Comparison of ENCODE assay signal across 1 cellular context in the genomic region with DNA sequence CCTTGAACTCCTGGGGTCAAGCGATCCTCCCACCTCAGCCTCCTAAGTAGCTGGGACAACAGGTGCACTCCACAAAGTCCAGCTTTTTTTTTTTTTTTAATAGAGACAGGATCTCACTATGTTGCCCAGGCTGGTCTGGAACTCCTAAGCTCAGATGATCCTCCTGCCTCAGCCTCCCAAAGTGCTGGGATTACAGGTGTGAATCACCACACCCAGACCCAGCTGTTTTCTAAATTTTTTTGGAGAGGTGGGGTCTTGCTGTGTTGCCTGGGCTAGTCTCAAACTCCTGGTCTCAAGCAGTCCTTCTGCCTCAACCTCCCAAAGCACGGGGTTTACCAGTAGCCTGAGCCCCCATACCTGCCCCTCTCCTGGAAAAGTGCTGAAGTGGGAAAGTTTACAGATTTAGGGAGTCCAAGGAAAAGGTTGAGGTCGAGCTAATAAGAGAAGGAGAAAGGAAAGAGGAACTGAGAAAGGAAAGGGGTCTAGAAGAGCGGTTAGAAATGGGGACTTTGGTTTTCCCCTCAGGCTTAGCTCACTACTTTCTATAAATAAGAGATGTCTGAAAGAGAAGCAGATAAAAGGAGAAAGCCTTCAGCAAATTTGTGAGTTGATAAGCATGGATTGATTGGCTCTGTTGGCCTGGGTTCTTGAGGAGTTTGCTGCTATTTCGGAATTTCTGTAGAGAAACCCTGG.
TF ChIP-seq lines count a peak whose summit lies in the region.

No MANE protein-coding gene starts in this region.

TF ChIP-seq in GM12878, 131 proteins besides CTCF, POLR2A, EP300 and RAD21 (continued from another document and continues in another):
- TF ChIP-seq, protein P1, sequence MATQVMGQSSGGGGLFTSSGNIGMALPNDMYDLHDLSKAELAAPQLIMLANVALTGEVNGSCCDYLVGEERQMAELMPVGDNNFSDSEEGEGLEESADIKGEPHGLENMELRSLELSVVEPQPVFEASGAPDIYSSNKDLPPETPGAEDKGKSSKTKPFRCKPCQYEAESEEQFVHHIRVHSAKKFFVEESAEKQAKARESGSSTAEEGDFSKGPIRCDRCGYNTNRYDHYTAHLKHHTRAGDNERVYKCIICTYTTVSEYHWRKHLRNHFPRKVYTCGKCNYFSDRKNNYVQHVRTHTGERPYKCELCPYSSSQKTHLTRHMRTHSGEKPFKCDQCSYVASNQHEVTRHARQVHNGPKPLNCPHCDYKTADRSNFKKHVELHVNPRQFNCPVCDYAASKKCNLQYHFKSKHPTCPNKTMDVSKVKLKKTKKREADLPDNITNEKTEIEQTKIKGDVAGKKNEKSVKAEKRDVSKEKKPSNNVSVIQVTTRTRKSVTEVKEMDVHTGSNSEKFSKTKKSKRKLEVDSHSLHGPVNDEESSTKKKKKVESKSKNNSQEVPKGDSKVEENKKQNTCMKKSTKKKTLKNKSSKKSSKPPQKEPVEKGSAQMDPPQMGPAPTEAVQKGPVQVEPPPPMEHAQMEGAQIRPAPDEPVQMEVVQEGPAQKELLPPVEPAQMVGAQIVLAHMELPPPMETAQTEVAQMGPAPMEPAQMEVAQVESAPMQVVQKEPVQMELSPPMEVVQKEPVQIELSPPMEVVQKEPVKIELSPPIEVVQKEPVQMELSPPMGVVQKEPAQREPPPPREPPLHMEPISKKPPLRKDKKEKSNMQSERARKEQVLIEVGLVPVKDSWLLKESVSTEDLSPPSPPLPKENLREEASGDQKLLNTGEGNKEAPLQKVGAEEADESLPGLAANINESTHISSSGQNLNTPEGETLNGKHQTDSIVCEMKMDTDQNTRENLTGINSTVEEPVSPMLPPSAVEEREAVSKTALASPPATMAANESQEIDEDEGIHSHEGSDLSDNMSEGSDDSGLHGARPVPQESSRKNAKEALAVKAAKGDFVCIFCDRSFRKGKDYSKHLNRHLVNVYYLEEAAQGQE (IDR thresholded peaks at IDR 0.05; ENCODE audit: low read depth, low read length) = no peak
- TF ChIP-seq NR2C1 (IDR thresholded peaks at IDR 0.05) (no peak), MTA3 (IDR thresholded peaks at IDR 0.05; ENCODE audit: borderline replicate concordance, low read length) (peak; percentile 83; the same call in 1 of the 2 replicates), TCF7 (IDR thresholded peaks at IDR 0.05; ENCODE audit: borderline replicate concordance) (no peak), ETV6 (conservative IDR thresholded peaks at IDR 0.05 in 1 of 2, IDR thresholded peaks at IDR 0.05 in 1 of 2; ENCODE audit: borderline replicate concordance in 1 of 2, low read depth in 1 of 2) (peak in 1 of 2 experiments; percentile 84; a peak in 1 of 4 replicates), POLR2AphosphoS2 (IDR thresholded peaks at IDR 0.05; ENCODE audit: low read depth, low read length) (no peak), FOXK2 (IDR thresholded peaks at IDR 0.05) (no peak), CBFB (IDR thresholded peaks at IDR 0.05; ENCODE audit: low read depth) (peak; percentile 85), NFYA (IDR thresholded peaks at IDR 0.05; ENCODE audit: borderline replicate concordance, low read depth, low read length) (no peak), STAT3 (IDR thresholded peaks at IDR 0.05; ENCODE audit: low read depth, low read length) (no peak; the same call in 1 of the 2 replicates), SPI1 (IDR thresholded peaks at IDR 0.05; ENCODE audit: borderline replicate concordance, insufficient read depth, low read depth, low read length) (peak; percentile 99), SMAD1 (IDR thresholded peaks at IDR 0.05; ENCODE audit: low read depth, partially characterized antibody) (no peak), TCF12 (IDR thresholded peaks at IDR 0.05; ENCODE audit: low read depth, low read length) (no peak), KAT2A (conservative IDR thresholded peaks at IDR 0.05; ENCODE audit: control insufficient read depth, low read depth, low read length) (no peak), NRF1 (conservative IDR thresholded peaks at IDR 0.05; ENCODE audit: low read depth, low read length) (no peak), CBX5 (IDR thresholded peaks at IDR 0.05; ENCODE audit: low read depth) (peak; percentile 82; the same call in 1 of the 2 replicates), HCFC1 (IDR thresholded peaks at IDR 0.05; ENCODE audit: low read length) (no peak), POU2F2 (IDR thresholded peaks at IDR 0.05; ENCODE audit: borderline replicate concordance, low read depth, low read length) (peak; percentile 69; the same call in 1 of the 3 replicates), BHLHE40 (IDR thresholded peaks at IDR 0.05; ENCODE audit: borderline replicate concordance in 1 of 2, low read depth in 2 of 2, low read length in 1 of 2) (peak; percentile 34 to 75; a peak in 3 of 4 replicates), NR2C2 (IDR thresholded peaks at IDR 0.05; ENCODE audit: borderline replicate concordance, control insufficient read depth, insufficient read length, low read depth) (no peak), RAD51 (IDR thresholded peaks at IDR 0.05) (peak; percentile 52; the same call in 1 of the 2 replicates), YBX1 (IDR thresholded peaks at IDR 0.05) (no peak), LARP7 (IDR thresholded peaks at IDR 0.05) (no peak), ZNF622 (IDR thresholded peaks at IDR 0.05) (no peak)
- TF ChIP-seq, protein P2, sequence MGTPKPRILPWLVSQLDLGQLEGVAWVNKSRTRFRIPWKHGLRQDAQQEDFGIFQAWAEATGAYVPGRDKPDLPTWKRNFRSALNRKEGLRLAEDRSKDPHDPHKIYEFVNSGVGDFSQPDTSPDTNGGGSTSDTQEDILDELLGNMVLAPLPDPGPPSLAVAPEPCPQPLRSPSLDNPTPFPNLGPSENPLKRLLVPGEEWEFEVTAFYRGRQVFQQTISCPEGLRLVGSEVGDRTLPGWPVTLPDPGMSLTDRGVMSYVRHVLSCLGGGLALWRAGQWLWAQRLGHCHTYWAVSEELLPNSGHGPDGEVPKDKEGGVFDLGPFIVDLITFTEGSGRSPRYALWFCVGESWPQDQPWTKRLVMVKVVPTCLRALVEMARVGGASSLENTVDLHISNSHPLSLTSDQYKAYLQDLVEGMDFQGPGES (IDR thresholded peaks at IDR 0.05) = no peak
- TF ChIP-seq, protein P3, sequence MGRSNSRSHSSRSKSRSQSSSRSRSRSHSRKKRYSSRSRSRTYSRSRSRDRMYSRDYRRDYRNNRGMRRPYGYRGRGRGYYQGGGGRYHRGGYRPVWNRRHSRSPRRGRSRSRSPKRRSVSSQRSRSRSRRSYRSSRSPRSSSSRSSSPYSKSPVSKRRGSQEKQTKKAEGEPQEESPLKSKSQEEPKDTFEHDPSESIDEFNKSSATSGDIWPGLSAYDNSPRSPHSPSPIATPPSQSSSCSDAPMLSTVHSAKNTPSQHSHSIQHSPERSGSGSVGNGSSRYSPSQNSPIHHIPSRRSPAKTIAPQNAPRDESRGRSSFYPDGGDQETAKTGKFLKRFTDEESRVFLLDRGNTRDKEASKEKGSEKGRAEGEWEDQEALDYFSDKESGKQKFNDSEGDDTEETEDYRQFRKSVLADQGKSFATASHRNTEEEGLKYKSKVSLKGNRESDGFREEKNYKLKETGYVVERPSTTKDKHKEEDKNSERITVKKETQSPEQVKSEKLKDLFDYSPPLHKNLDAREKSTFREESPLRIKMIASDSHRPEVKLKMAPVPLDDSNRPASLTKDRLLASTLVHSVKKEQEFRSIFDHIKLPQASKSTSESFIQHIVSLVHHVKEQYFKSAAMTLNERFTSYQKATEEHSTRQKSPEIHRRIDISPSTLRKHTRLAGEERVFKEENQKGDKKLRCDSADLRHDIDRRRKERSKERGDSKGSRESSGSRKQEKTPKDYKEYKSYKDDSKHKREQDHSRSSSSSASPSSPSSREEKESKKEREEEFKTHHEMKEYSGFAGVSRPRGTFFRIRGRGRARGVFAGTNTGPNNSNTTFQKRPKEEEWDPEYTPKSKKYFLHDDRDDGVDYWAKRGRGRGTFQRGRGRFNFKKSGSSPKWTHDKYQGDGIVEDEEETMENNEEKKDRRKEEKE (IDR thresholded peaks at IDR 0.05) = no peak
- TF ChIP-seq, protein P4, sequence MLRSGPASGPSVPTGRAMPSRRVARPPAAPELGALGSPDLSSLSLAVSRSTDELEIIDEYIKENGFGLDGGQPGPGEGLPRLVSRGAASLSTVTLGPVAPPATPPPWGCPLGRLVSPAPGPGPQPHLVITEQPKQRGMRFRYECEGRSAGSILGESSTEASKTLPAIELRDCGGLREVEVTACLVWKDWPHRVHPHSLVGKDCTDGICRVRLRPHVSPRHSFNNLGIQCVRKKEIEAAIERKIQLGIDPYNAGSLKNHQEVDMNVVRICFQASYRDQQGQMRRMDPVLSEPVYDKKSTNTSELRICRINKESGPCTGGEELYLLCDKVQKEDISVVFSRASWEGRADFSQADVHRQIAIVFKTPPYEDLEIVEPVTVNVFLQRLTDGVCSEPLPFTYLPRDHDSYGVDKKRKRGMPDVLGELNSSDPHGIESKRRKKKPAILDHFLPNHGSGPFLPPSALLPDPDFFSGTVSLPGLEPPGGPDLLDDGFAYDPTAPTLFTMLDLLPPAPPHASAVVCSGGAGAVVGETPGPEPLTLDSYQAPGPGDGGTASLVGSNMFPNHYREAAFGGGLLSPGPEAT (IDR thresholded peaks at IDR 0.05; ENCODE audit: low read depth) = peak; percentile 100
- TF ChIP-seq, protein P5, sequence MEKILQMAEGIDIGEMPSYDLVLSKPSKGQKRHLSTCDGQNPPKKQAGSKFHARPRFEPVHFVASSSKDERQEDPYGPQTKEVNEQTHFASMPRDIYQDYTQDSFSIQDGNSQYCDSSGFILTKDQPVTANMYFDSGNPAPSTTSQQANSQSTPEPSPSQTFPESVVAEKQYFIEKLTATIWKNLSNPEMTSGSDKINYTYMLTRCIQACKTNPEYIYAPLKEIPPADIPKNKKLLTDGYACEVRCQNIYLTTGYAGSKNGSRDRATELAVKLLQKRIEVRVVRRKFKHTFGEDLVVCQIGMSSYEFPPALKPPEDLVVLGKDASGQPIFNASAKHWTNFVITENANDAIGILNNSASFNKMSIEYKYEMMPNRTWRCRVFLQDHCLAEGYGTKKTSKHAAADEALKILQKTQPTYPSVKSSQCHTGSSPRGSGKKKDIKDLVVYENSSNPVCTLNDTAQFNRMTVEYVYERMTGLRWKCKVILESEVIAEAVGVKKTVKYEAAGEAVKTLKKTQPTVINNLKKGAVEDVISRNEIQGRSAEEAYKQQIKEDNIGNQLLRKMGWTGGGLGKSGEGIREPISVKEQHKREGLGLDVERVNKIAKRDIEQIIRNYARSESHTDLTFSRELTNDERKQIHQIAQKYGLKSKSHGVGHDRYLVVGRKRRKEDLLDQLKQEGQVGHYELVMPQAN (conservative IDR thresholded peaks at IDR 0.05) = 0 out of 2 replicates have a peak, but pooled peaks have one; percentile 64
- TF ChIP-seq, protein P6, sequence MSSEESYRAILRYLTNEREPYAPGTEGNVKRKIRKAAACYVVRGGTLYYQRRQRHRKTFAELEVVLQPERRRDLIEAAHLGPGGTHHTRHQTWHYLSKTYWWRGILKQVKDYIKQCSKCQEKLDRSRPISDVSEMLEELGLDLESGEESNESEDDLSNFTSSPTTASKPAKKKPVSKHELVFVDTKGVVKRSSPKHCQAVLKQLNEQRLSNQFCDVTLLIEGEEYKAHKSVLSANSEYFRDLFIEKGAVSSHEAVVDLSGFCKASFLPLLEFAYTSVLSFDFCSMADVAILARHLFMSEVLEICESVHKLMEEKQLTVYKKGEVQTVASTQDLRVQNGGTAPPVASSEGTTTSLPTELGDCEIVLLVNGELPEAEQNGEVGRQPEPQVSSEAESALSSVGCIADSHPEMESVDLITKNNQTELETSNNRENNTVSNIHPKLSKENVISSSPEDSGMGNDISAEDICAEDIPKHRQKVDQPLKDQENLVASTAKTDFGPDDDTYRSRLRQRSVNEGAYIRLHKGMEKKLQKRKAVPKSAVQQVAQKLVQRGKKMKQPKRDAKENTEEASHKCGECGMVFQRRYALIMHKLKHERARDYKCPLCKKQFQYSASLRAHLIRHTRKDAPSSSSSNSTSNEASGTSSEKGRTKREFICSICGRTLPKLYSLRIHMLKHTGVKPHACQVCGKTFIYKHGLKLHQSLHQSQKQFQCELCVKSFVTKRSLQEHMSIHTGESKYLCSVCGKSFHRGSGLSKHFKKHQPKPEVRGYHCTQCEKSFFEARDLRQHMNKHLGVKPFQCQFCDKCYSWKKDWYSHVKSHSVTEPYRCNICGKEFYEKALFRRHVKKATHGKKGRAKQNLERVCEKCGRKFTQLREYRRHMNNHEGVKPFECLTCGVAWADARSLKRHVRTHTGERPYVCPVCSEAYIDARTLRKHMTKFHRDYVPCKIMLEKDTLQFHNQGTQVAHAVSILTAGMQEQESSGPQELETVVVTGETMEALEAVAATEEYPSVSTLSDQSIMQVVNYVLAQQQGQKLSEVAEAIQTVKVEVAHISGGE (CRISPR knock-in tag; IDR thresholded peaks at IDR 0.05) = no peak
- TF ChIP-seq, protein P7, sequence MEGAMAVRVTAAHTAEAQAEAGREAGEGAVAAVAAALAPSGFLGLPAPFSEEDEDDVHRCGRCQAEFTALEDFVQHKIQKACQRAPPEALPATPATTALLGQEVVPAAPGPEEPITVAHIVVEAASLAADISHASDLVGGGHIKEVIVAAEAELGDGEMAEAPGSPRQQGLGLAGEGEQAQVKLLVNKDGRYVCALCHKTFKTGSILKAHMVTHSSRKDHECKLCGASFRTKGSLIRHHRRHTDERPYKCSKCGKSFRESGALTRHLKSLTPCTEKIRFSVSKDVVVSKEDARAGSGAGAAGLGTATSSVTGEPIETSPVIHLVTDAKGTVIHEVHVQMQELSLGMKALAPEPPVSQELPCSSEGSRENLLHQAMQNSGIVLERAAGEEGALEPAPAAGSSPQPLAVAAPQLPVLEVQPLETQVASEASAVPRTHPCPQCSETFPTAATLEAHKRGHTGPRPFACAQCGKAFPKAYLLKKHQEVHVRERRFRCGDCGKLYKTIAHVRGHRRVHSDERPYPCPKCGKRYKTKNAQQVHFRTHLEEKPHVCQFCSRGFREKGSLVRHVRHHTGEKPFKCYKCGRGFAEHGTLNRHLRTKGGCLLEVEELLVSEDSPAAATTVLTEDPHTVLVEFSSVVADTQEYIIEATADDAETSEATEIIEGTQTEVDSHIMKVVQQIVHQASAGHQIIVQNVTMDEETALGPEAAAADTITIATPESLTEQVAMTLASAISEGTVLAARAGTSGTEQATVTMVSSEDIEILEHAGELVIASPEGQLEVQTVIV (IDR thresholded peaks at IDR 0.05; ENCODE audit: borderline replicate concordance, partially characterized antibody) = no peak
- TF ChIP-seq, protein P8, sequence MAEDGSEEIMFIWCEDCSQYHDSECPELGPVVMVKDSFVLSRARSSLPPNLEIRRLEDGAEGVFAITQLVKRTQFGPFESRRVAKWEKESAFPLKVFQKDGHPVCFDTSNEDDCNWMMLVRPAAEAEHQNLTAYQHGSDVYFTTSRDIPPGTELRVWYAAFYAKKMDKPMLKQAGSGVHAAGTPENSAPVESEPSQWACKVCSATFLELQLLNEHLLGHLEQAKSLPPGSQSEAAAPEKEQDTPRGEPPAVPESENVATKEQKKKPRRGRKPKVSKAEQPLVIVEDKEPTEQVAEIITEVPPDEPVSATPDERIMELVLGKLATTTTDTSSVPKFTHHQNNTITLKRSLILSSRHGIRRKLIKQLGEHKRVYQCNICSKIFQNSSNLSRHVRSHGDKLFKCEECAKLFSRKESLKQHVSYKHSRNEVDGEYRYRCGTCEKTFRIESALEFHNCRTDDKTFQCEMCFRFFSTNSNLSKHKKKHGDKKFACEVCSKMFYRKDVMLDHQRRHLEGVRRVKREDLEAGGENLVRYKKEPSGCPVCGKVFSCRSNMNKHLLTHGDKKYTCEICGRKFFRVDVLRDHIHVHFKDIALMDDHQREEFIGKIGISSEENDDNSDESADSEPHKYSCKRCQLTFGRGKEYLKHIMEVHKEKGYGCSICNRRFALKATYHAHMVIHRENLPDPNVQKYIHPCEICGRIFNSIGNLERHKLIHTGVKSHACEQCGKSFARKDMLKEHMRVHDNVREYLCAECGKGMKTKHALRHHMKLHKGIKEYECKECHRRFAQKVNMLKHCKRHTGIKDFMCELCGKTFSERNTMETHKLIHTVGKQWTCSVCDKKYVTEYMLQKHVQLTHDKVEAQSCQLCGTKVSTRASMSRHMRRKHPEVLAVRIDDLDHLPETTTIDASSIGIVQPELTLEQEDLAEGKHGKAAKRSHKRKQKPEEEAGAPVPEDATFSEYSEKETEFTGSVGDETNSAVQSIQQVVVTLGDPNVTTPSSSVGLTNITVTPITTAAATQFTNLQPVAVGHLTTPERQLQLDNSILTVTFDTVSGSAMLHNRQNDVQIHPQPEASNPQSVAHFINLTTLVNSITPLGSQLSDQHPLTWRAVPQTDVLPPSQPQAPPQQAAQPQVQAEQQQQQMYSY (CRISPR knock-in tag; IDR thresholded peaks at IDR 0.05) = no peak
